Comparison of ENCODE assay signal across 9 cellular contexts in the genomic region with DNA sequence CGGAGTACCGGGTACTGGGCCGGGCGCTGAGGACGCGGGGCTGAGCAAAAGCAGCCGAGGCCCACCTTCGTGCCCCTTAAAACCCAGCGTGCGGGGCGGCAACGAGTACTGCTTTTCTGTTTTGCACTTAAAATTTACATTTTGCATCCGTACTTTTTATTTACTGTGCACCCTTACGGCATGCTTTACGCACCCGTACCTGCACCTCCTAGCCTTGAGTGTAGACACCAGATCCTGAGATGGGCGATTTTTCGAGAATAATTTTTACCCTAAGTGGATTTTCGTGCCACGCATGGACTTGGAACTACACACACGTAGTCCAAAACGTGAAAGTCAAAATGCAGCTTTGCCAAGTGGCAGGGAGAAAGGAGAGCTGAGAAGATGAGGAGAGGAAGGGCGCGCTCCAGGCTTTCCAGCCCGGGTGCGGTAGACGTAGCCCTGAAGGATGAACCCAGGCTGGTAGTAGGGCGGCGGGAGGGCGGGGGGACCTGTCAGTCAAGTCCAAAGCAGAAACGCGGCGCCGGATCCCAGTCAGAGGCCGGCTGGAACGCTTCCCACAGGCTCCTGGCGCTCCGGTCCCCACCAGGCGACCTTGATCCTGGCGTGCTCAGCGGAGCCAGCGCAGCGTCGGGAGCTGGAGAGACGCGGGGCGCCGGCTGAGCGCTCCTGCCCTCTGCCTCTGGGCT. TPM values are rescaled to one million over a fixed set of nuclear protein-coding genes. Genes with fewer than 3 reads are reported as not detected.
DNase-seq lines count a peak whose midpoint lies in the region; ATAC-seq and TF ChIP-seq lines count a peak whose summit lies in the region.
"Had no signal": no experiment of that assay in that cellular context is flagged by ENCODE, and none has a peak within 500 bp of the region (broad histone marks: within the 10 kb centered on the region; RNA-seq: fewer than 3 reads in every experiment).

No MANE protein-coding gene starts in this region.

- H3K4me3 Mint-ChIP-seq in mesothelial cell of epicardium, result peak overlapping the region; percentile 64

- H3K27ac ChIP-seq in ascending aorta, result no peak overlapping the region
- H3K27ac ChIP-seq in RWPE1, result no peak overlapping the region

- peak overlapping the region; percentile 40 to 55 for H3K4me3 ChIP-seq in ascending aorta

- no peaks in the 10 kb centered on the region for H3K9me3 ChIP-seq in ascending aorta

- CTCF ChIA-PET in RWPE1 (lab: Yijun Ruan, JAX), result interaction anchor here (0.5 to 1.1 kb wide), 6 partner anchors 30 to 638 kb away, joined by 3 to 4 read pairs (median 3); no protein-coding TSS in a partner anchor

- H3K27ac Mint-ChIP-seq in mesothelial cell of epicardium, result no peak overlapping the region
- H3K27ac Mint-ChIP-seq: IgD-negative memory B cell had no signal

- peaks cover 92% of the 10 kb centered on the region for H3K27me3 Mint-ChIP-seq in mesothelial cell of epicardium (ENCODE audit: low read depth)

- no peaks in the 10 kb centered on the region for H3K36me3 ChIP-seq in ascending aorta

- intact Hi-C loops in ascending aorta (cut with DNase I), result no loop called here

- peak; percentile 5 for DNase-seq in stimulated activated CD4-positive, alpha-beta T cell treated with anti-CD3 and anti-CD28 coated beads, Interleukin-15, amount 100 ng/mL, for 24 hours
- DNase-seq in stimulated activated CD4-positive, alpha-beta T cell treated with anti-CD3 and anti-CD28 coated beads, Interleukin-2, amount 100 ng/mL, for 48 hours, result no peak
- no peak for DNase-seq in ascending aorta (ENCODE audit: low spot score in 2 of 2)
- no peak for DNase-seq in mesothelial cell of epicardium (ENCODE audit: low spot score in 2 of 2, unreplicated experiment in 2 of 2)
- DNase-seq in stimulated activated CD8-positive, alpha-beta memory T cell treated with anti-CD3 and anti-CD28 coated beads, Interleukin-4, amount 100 ng/mL, for 48 hours, result no peak
- no peak for DNase-seq in RWPE1 (ENCODE audit: low spot score)

- peaks cover 16% of the 10 kb centered on the region for H3K27me3 ChIP-seq in ascending aorta

- H3K4me1 Mint-ChIP-seq in mesothelial cell of epicardium, result peaks cover 6% of the 10 kb centered on the region

- ATAC-seq in GM18861 (IDR thresholded peaks at IDR 0.05; ENCODE audit: unreplicated experiment) (no peak), HG03520 (IDR thresholded peaks at IDR 0.05; ENCODE audit: unreplicated experiment) (no peak)

- TF ChIP-seq CTCF in ascending aorta (IDR thresholded peaks at IDR 0.05) (no peak), mesothelial cell of epicardium (IDR thresholded peaks at IDR 0.05; ENCODE audit: unreplicated experiment) (no peak), RWPE1 (conservative IDR thresholded peaks at IDR 0.05; ENCODE audit: low read depth) (no peak)

- no peaks in the 10 kb centered on the region for H3K9me3 Mint-ChIP-seq in mesothelial cell of epicardium

- POLR2A ChIA-PET in RWPE1 (lab: Yijun Ruan, JAX; ENCODE audit: low non-redundant PET), result no interaction called here

- peaks cover 0 to 4% of the 10 kb centered on the region in 2 donors for H3K4me1 ChIP-seq in ascending aorta

- H3K36me3 Mint-ChIP-seq in mesothelial cell of epicardium, result no peaks in the 10 kb centered on the region
- H3K36me3 Mint-ChIP-seq: IgD-negative memory B cell had no signal

RNA-seq across cellular contexts. Expression of gene CBLN1, which starts 1.2 kb away (rescaled TPM):
- not detected for total RNA-seq in ascending aorta
- total RNA-seq in mesothelial cell of epicardium, result not detected in 3 replicates
